In genomic region chr10:86258488-86258887, GRCh38 we compare ENCODE assay signal across 1 cellular context.
TF ChIP-seq lines count a peak whose summit lies in the region.

No MANE protein-coding gene starts in this region.

TF ChIP-seq in SK-N-SH treated with all-trans-retinoic acid at 6 μM for 48 hours, 23 proteins besides CTCF, POLR2A, EP300 and RAD21 (continued from another document):
- TF ChIP-seq TSHZ2 (CRISPR knock-in tag; IDR thresholded peaks at IDR 0.05) (no peak), TOX (CRISPR knock-in tag; IDR thresholded peaks at IDR 0.05; ENCODE audit: borderline replicate concordance) (no peak), BACH2 (CRISPR knock-in tag; IDR thresholded peaks at IDR 0.05; ENCODE audit: borderline replicate concordance) (no peak), ESRRG (CRISPR knock-in tag; IDR thresholded peaks at IDR 0.05) (no peak), TCF4 (CRISPR knock-in tag; IDR thresholded peaks at IDR 0.05; ENCODE audit: borderline replicate concordance) (no peak), CSRNP3 (CRISPR knock-in tag; IDR thresholded peaks at IDR 0.05) (no peak), ISL1 (CRISPR knock-in tag; IDR thresholded peaks at IDR 0.05) (no peak), SNAI2 (CRISPR knock-in tag; IDR thresholded peaks at IDR 0.05) (no peak)
